In the genomic region with DNA sequence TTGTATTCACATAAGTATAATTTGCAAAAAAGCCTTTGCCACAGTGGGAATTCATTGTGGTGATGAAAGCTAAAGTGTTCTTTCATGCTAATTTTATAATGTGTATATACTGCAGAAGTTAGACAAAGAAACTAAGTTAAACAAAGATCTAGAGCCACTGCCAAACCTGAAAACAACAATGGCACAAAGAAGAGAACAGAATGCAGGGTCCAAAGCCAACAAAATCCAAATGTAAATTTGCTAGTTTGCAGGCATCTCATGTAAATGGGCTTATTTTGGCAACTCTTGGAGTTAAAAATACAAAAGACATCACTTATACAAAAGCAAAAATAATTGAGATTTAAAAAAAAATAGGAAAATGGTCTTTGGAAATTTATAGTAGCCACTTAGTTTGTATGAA, we compare ENCODE assay signal across 2 cellular contexts.
TF ChIP-seq lines count a peak whose summit lies in the region.

No MANE protein-coding gene starts in this region.

TF ChIP-seq in WTC11, 78 proteins besides CTCF, POLR2A, EP300 and RAD21:
- TF ChIP-seq ATF6 (CRISPR knock-in tag; IDR thresholded peaks at IDR 0.05) (no peak), TEAD1 (CRISPR knock-in tag; IDR thresholded peaks at IDR 0.05) (no peak), ZSCAN18 (CRISPR knock-in tag; IDR thresholded peaks at IDR 0.05) (no peak), MLX (CRISPR knock-in tag; IDR thresholded peaks at IDR 0.05) (no peak), AR (CRISPR knock-in tag; IDR thresholded peaks at IDR 0.05) (no peak), SOX15 (CRISPR knock-in tag; IDR thresholded peaks at IDR 0.05) (no peak), SMAD3 (CRISPR knock-in tag; IDR thresholded peaks at IDR 0.05; ENCODE audit: borderline replicate concordance) (no peak), SP1 (CRISPR knock-in tag; conservative IDR thresholded peaks at IDR 0.05) (no peak)
- TF ChIP-seq, protein P1, sequence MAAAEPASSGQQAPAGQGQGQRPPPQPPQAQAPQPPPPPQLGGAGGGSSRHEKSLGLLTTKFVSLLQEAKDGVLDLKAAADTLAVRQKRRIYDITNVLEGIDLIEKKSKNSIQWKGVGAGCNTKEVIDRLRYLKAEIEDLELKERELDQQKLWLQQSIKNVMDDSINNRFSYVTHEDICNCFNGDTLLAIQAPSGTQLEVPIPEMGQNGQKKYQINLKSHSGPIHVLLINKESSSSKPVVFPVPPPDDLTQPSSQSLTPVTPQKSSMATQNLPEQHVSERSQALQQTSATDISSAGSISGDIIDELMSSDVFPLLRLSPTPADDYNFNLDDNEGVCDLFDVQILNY (CRISPR knock-in tag; IDR thresholded peaks at IDR 0.05) = no peak

TF ChIP-seq in H1, 55 proteins besides CTCF, POLR2A, EP300 and RAD21:
- TF ChIP-seq TAF7 (optimal IDR thresholded peaks at IDR 0.05; ENCODE audit: borderline replicate concordance, low read depth, low read length) (no peak), BRCA1 (IDR thresholded peaks at IDR 0.05; ENCODE audit: low read depth, low read length) (no peak), ZNF274 (IDR thresholded peaks at IDR 0.05; ENCODE audit: borderline replicate concordance, extremely low read depth, low read length) (no peak), CHD2 (IDR thresholded peaks at IDR 0.05; ENCODE audit: low read length) (no peak), CTBP2 (IDR thresholded peaks at IDR 0.05; ENCODE audit: borderline replicate concordance, insufficient read depth, insufficient read length, low read length) (no peak), NANOG (IDR thresholded peaks at IDR 0.05; ENCODE audit: insufficient read depth, low read depth, low read length, poor library complexity, severe bottlenecking) (no peak), HDAC6 (IDR thresholded peaks at IDR 0.05; ENCODE audit: low read depth, low read length) (no peak), GABPA (IDR thresholded peaks at IDR 0.05; ENCODE audit: borderline replicate concordance, insufficient read depth, low read length) (no peak)
